In the genomic region with DNA sequence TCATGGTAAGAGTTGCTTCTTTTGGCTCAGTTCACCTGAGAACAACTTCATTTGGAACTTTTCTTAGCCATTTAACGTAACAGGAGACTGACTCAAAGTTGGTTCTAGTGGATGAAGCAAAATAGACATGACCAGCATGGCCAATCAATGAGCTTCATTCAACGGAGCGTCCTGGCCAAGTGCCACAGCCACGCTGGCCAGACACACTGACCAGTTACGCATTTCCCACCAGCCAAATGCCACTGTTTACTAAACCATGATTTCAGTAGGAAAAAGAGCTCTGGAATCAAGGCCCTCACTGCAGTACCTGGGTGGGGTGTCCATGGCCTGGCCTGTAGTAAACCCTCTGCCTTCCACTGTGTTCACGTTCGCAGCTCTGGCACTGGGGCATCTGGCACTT, we compare ENCODE assay signal across 25 cellular contexts.
DNase-seq lines count a peak whose midpoint lies in the region; ATAC-seq and TF ChIP-seq lines count a peak whose summit lies in the region.
"Had no signal": no experiment of that assay in that cellular context is flagged by ENCODE, and none has a peak within 500 bp of the region (broad histone marks: within the 10 kb centered on the region; RNA-seq: fewer than 3 reads in every experiment).

No MANE protein-coding gene starts in this region.

- H3K36me3 Mint-ChIP-seq in GM23338 (ENCODE audit: low read depth): no peaks in the 10 kb centered on the region
- H3K36me3 Mint-ChIP-seq: CD14-positive monocyte had no signal

- no peaks in the 10 kb centered on the region; the same call in 1 of the 2 replicates for H3K9me2 ChIP-seq in GM23338 (ENCODE audit: insufficient read depth)
- H3K9me2 ChIP-seq: SK-N-SH had no signal

- H2AFZ ChIP-seq in GM23338: no peak overlapping the region

- H3K4me3 Mint-ChIP-seq in GM23338: no peak overlapping the region
- H3K4me3 Mint-ChIP-seq: B cell, CD14-positive monocyte had no signal

- peak in 42 of 56 donors; percentile 2 to 76 (median 24) for DNase-seq in amygdala (lab: John Stamatoyannopoulos, UW)
- peak in 7 of 10 donors; percentile 41 to 72 (median 63) for DNase-seq in dorsolateral prefrontal cortex
- peak; percentile 43 for DNase-seq in inferior parietal cortex (ENCODE audit: extremely low spot score)
- DNase-seq in putamen (ENCODE audit: low spot score): peak; percentile 57
- DNase-seq in heart right ventricle: no peak
- no peak for DNase-seq in NCI-H526 treated with DMSO at 0.1 percent for 48 hours (lab: John Stamatoyannopoulos, UW)
- DNase-seq in activated CD4-positive, CD25-positive, alpha-beta regulatory T cell (lab: John Stamatoyannopoulos, UW): no peak
- no peak for DNase-seq in GM23338 (ENCODE audit: low spot score)
- DNase-seq: Calu3; DMS79 treated with DMSO at 0.1 percent for 48 hours; H7; Karpas-422; NCI-H1092 treated with DMSO at 0.1 percent for 48 hours; NCI-H1436; NCI-H187 treated with DMSO at 0.1 percent for 48 hours; NCI-H345; NCI-H510A treated with DMSO at 0.1 percent for 48 hours; NCI-H774; NK-92 treated with Interleukin-12 subunit alpha and Interleukin-12 subunit beta, amount 100 ng/mL, for 24 hours; PC-3; SK-N-SH had no signal

- no peaks in the 10 kb centered on the region for H4K20me1 ChIP-seq in GM23338 (replicated peaks; ENCODE audit: insufficient read depth)

- H3K36me3 ChIP-seq in heart right ventricle: peaks cover 0 to 57% (median 11%) of the 10 kb centered on the region in 9 donors
- H3K36me3 ChIP-seq in GM23338 (ENCODE audit: insufficient read depth): no peaks in the 10 kb centered on the region

- 89 to 91% methylated on average over 7 of the region's 7 CpGs for WGBS in heart right ventricle, 2 donors

- ATAC-seq in heart right ventricle (no peak), GM23338 (no peak)
- ATAC-seq: A549, HepG2, PC-3 had no signal

- no peaks in the 10 kb centered on the region for H3F3A ChIP-seq in GM23338 (replicated peaks; ENCODE audit: low read depth)

- no peaks in the 10 kb centered on the region for H3K79me2 ChIP-seq in GM23338 (replicated peaks; ENCODE audit: insufficient read depth)

- H3K4me1 Mint-ChIP-seq in GM23338: no peaks in the 10 kb centered on the region
- H3K4me1 Mint-ChIP-seq: B cell, CD14-positive monocyte had no signal

- no peaks in the 10 kb centered on the region for H3K27me3 ChIP-seq in dorsolateral prefrontal cortex
- no peaks in the 10 kb centered on the region for H3K27me3 ChIP-seq in heart right ventricle
- no peaks in the 10 kb centered on the region for H3K27me3 ChIP-seq in GM23338 (ENCODE audit: insufficient read depth)

- H3K9me3 Mint-ChIP-seq in GM23338: no peaks in the 10 kb centered on the region
- H3K9me3 Mint-ChIP-seq: CD14-positive monocyte had no signal

- no peaks in the 10 kb centered on the region for H3K9me3 ChIP-seq in heart right ventricle
- H3K9me3 ChIP-seq: A549, SK-N-SH had no signal

- H3K27ac ChIP-seq in dorsolateral prefrontal cortex (peak overlapping the region in 3 of 59 donors; percentile 1 to 50 (median 36)), heart right ventricle (no peak overlapping the region), GM23338 (ENCODE audit: low read depth) (no peak overlapping the region)
- H3K27ac ChIP-seq: A549 had no signal

- H3K27me3 Mint-ChIP-seq in GM23338 (ENCODE audit: insufficient read depth, low read depth, poor library complexity): peaks cover 3% of the 10 kb centered on the region

- no peak overlapping the region for H3K27ac Mint-ChIP-seq in GM23338
- H3K27ac Mint-ChIP-seq: B cell, CD14-positive monocyte had no signal

- H3K4me2 ChIP-seq in GM23338: no peak overlapping the region
- H3K4me2 ChIP-seq: A549, SK-N-SH had no signal

- H3K4me1 ChIP-seq in heart right ventricle (no peaks in the 10 kb centered on the region), GM23338 (ENCODE audit: insufficient read depth) (no peaks in the 10 kb centered on the region)
- H3K4me1 ChIP-seq: A549 had no signal

- no peak overlapping the region for H3K4me3 ChIP-seq in dorsolateral prefrontal cortex
- H3K4me3 ChIP-seq in heart right ventricle: no peak overlapping the region
- no peak overlapping the region for H3K4me3 ChIP-seq in GM23338
- H3K4me3 ChIP-seq: A549 had no signal

- TF ChIP-seq CTCF in dorsolateral prefrontal cortex (IDR thresholded peaks at IDR 0.05 in 54 of 56, conservative IDR thresholded peaks at IDR 0.05 in 2 of 56; ENCODE audit: low read depth in 1 of 56, partially characterized antibody in 56 of 56): no peak
- no peak for TF ChIP-seq CTCF in heart right ventricle (IDR thresholded peaks at IDR 0.05)
- no peak for TF ChIP-seq CTCF in GM23338 (conservative IDR thresholded peaks at IDR 0.05; ENCODE audit: low read depth in 2 of 2)

- intact Hi-C loops in dorsolateral prefrontal cortex (cut with DNase I) (no loop called here), heart right ventricle (cut with DNase I) (loop anchor here in 3 of 10 donors (2.0 to 10.0 kb wide), 2 partner anchors 27 to 305 kb away; a partner anchor contains a TSS)

TF ChIP-seq in GM23338, 12 proteins besides CTCF, POLR2A, EP300 and RAD21 (continues in another document):
- no peak for TF ChIP-seq ZNF331 (CRISPR knock-in tag; IDR thresholded peaks at IDR 0.05; ENCODE audit: low read depth)
- no peak for TF ChIP-seq ZNF114 (CRISPR knock-in tag; IDR thresholded peaks at IDR 0.05)
- no peak for TF ChIP-seq EZH2 (IDR thresholded peaks at IDR 0.05; ENCODE audit: low read depth, unreplicated experiment)
- TF ChIP-seq, protein P1, sequence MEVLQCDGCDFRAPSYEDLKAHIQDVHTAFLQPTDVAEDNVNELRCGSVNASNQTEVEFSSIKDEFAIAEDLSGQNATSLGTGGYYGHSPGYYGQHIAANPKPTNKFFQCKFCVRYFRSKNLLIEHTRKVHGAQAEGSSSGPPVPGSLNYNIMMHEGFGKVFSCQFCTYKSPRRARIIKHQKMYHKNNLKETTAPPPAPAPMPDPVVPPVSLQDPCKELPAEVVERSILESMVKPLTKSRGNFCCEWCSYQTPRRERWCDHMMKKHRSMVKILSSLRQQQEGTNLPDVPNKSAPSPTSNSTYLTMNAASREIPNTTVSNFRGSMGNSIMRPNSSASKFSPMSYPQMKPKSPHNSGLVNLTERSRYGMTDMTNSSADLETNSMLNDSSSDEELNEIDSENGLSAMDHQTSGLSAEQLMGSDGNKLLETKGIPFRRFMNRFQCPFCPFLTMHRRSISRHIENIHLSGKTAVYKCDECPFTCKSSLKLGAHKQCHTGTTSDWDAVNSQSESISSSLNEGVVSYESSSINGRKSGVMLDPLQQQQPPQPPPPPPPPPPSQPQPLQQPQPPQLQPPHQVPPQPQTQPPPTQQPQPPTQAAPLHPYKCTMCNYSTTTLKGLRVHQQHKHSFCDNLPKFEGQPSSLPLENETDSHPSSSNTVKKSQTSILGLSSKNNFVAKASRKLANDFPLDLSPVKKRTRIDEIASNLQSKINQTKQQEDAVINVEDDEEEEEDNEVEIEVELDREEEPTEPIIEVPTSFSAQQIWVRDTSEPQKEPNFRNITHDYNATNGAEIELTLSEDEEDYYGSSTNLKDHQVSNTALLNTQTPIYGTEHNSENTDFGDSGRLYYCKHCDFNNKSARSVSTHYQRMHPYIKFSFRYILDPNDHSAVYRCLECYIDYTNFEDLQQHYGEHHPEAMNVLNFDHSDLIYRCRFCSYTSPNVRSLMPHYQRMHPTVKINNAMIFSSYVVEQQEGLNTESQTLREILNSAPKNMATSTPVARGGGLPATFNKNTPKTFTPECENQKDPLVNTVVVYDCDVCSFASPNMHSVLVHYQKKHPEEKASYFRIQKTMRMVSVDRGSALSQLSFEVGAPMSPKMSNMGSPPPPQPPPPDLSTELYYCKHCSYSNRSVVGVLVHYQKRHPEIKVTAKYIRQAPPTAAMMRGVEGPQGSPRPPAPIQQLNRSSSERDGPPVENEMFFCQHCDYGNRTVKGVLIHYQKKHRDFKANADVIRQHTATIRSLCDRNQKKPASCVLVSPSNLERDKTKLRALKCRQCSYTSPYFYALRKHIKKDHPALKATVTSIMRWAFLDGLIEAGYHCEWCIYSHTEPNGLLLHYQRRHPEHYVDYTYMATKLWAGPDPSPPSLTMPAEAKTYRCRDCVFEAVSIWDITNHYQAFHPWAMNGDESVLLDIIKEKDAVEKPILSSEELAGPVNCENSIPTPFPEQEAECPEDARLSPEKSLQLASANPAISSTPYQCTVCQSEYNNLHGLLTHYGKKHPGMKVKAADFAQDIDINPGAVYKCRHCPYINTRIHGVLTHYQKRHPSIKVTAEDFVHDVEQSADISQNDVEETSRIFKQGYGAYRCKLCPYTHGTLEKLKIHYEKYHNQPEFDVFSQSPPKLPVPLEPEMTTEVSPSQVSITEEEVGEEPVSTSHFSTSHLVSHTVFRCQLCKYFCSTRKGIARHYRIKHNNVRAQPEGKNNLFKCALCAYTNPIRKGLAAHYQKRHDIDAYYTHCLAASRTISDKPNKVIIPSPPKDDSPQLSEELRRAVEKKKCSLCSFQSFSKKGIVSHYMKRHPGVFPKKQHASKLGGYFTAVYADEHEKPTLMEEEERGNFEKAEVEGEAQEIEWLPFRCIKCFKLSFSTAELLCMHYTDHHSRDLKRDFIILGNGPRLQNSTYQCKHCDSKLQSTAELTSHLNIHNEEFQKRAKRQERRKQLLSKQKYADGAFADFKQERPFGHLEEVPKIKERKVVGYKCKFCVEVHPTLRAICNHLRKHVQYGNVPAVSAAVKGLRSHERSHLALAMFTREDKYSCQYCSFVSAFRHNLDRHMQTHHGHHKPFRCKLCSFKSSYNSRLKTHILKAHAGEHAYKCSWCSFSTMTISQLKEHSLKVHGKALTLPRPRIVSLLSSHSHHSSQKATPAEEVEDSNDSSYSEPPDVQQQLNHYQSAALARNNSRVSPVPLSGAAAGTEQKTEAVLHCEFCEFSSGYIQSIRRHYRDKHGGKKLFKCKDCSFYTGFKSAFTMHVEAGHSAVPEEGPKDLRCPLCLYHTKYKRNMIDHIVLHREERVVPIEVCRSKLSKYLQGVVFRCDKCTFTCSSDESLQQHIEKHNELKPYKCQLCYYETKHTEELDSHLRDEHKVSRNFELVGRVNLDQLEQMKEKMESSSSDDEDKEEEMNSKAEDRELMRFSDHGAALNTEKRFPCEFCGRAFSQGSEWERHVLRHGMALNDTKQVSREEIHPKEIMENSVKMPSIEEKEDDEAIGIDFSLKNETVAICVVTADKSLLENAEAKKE (CRISPR knock-in tag; IDR thresholded peaks at IDR 0.05): no peak

Comparison
In these comparisons a context has a peak if more than half of its experiments do, and no peak if none do; other contexts are left out.
1. DNase-seq: peak in amygdala (42 of 56), dorsolateral prefrontal cortex (7 of 10), inferior parietal cortex (single experiment) and putamen (single experiment); none in heart right ventricle (0 of 2), NCI-H526 treated with DMSO at 0.1 percent for 48 hours (single experiment), activated CD4-positive, CD25-positive, alpha-beta regulatory T cell (0 of 4) and GM23338 (single experiment).